30 cellular contexts compared by ENCODE assay signal in the genomic region with DNA sequence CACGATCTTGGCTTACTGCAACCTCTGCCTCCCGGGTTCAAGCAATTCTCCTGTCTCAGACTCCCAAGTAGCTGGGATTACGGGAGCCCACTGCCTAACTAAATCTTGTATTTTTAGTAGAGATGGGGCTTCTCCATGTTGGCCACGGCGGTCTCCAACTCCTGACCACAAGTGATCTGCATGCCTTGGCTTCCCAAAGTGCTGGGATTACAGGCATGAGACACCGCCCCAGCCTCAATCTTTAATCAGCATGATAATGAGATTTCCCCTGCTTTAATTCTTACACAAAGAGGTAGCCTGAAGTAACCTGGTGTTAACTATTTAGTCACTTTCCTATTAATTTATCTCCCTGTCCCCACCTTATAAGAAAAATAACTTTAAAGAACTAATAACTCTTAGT. TPM values are rescaled to one million over a fixed set of nuclear protein-coding genes. Genes with fewer than 3 reads are reported as not detected.
"Had no signal": no experiment of that assay in that cellular context is flagged by ENCODE, and none has a peak within 500 bp of the region (broad histone marks: within the 10 kb centered on the region; RNA-seq: fewer than 3 reads in every experiment).

No MANE protein-coding gene starts in this region.

- H3K4me3 ChIP-seq: left ventricle myocardium inferior, lung, pancreas, prostate gland, skin epidermis, stomach, testis, thyroid gland, transverse colon, upper lobe of left lung, vagina had no signal

- H3K4me1 ChIP-seq: pancreas, prostate gland, stomach, testis, thyroid gland, transverse colon, upper lobe of left lung, vagina had no signal

- H3K9me3 ChIP-seq: left ventricle myocardium inferior, pancreas, prostate gland, stomach, testis, thyroid gland, transverse colon, upper lobe of left lung, vagina had no signal

- ATAC-seq: naive thymus-derived CD4-positive, alpha-beta T cell; natural killer cell treated with Interleukin-12 subunit alpha and Interleukin-12 subunit beta and Interleukin-15 and Interleukin-18, amount 100 ng/mL, for 72 hours; pancreas; right cardiac atrium; sciatic nerve; stimulated activated naive B cell treated with anti-CD40 and anti-IgM and Interleukin-4, amounts not matched to agents 10 μg/mL and 1 μg/mL and 100 μg/mL, for 72 hours; stimulated activated naive CD8-positive, alpha-beta T cell treated with anti-CD3 and anti-CD28 coated beads, Interleukin-15, Interleukin-2, amounts not matched to agents 100 U/mL and 50 U/mL, for 24 hours had no signal

- H3K27me3 ChIP-seq: pancreas, stomach, testis, thyroid gland, transverse colon, upper lobe of left lung, vagina had no signal

- FAIRE-seq: pancreas had no signal

- H3K27ac ChIP-seq: left ventricle myocardium inferior, pancreas, prostate gland, skin epidermis, stomach, testis, thyroid gland, transverse colon, upper lobe of left lung, vagina had no signal

- DNase-seq: hippocampal formation; islet precursor cell; left ventricle myocardium inferior; mesendoderm; naive thymus-derived CD4-positive, alpha-beta T cell; nucleus accumbens; pancreas; posterior cingulate gyrus; retina; stimulated activated CD4-positive, alpha-beta T cell treated with anti-CD3 and anti-CD28 coated beads, Interleukin-12 subunit alpha, Interleukin-12 subunit beta, amount 100 ng/mL, for 4 hours; stimulated activated CD4-positive, alpha-beta T cell treated with anti-CD3 and anti-CD28 coated beads, Interleukin-15, amount 100 ng/mL, for 24 hours; stimulated activated CD4-positive, alpha-beta T cell treated with anti-CD3 and anti-CD28 coated beads, Interleukin-2, amount 100 ng/mL, for 24 hours; stimulated activated CD4-positive, alpha-beta T cell treated with anti-CD3 and anti-CD28 coated beads, Interleukin-4, amount 100 ng/mL, for 1 hour; stimulated activated naive B cell treated with anti-CD40 and anti-IgM and Interleukin-4, amounts not matched to agents 10 μg/mL and 1 μg/mL and 100 μg/mL, for 72 hours; stimulated activated naive CD8-positive, alpha-beta T cell treated with anti-CD3 and anti-CD28 coated beads, Interleukin-15, Interleukin-2, amounts not matched to agents 100 U/mL and 50 U/mL, for 24 hours; stomach; testis; thyroid gland; transverse colon; upper lobe of left lung had no signal

- H3K36me3 ChIP-seq: left ventricle myocardium inferior, pancreas, prostate gland, stomach, thyroid gland, transverse colon, upper lobe of left lung, vagina had no signal

RNA-seq across cellular contexts. Expression of a gene that starts 31.3 kb away (rescaled TPM):
- total RNA-seq: kidney epithelial cell; mononuclear cell; naive thymus-derived CD4-positive, alpha-beta T cell; natural killer cell treated with Interleukin-12 subunit alpha and Interleukin-12 subunit beta and Interleukin-15 and Interleukin-18, amount 100 ng/mL, for 72 hours; osteoblast; thyroid gland; vagina had no signal
